Comparison of ENCODE assay signal across 25 cellular contexts in genomic region chr11:76592025-76592914, GRCh38.
A peak's percentile ranks its signal among the peaks of the same experiment; 100 is the strongest.
DNase-seq lines count a peak whose midpoint lies in the region; ATAC-seq, FAIRE-seq and TF ChIP-seq lines count a peak whose summit lies in the region.
"Had no signal": no experiment of that assay in that cellular context is flagged by ENCODE, and none has a peak within 500 bp of the region (broad histone marks: within the 10 kb centered on the region; RNA-seq: fewer than 3 reads in every experiment).

No MANE protein-coding gene starts in this region.

- FAIRE-seq in GM12891 (lab: Jason Lieb, UNC), result no peak
- FAIRE-seq: K562 had no signal

- peak overlapping the region in 1 of 2 donors; percentile 74 for H3K9ac ChIP-seq in colonic mucosa (ENCODE audit: low read depth in 2 of 2, low read length in 2 of 2)
- H3K9ac ChIP-seq: neural progenitor cell had no signal

- POLR2A ChIA-PET in CD8-positive, alpha-beta T cell (lab: Charles Lee), result no interaction called here

- H3K4me3 Mint-ChIP-seq in activated T-cell treated with anti-CD3 and anti-CD28 coated beads, Interleukin-2, amount 50 U/mL, for 72 hours, result no peak overlapping the region
- H3K4me3 Mint-ChIP-seq in stimulated activated naive B cell treated with anti-CD40 and anti-IgM and Interleukin-4, amounts not matched to agents 10 μg/mL and 1 μg/mL and 100 μg/mL, for 72 hours, result no peak overlapping the region
- no peak overlapping the region for H3K4me3 Mint-ChIP-seq in CD8-positive, alpha-beta T cell
- H3K4me3 Mint-ChIP-seq: activated T-helper 17 cell treated with anti-CD3 and anti-CD28 coated beads, Interleukin-2, amount 50 U/mL, for 72 hours; CD14-positive monocyte; neural progenitor cell; WTC11 had no signal

- peaks cover 29% of the 10 kb centered on the region for H3K4me1 ChIP-seq in colonic mucosa
- H3K4me1 ChIP-seq in CD8-positive, alpha-beta T cell (ENCODE audit: insufficient read depth, low read length), result no peaks in the 10 kb centered on the region
- H3K4me1 ChIP-seq: body of pancreas had no signal

- intact Hi-C loops in colonic mucosa (cut with DNase I), result no loop called here
- intact Hi-C loops in CD8-positive, alpha-beta T cell (cut with DNase I, micrococcal nuclease), result no loop called here

- no peaks in the 10 kb centered on the region for H3K9me3 ChIP-seq in colonic mucosa
- H3K9me3 ChIP-seq in CD8-positive, alpha-beta T cell (ENCODE audit: low read length), result no peaks in the 10 kb centered on the region
- H3K9me3 ChIP-seq: MG63, thoracic aorta had no signal

- no peaks in the 10 kb centered on the region for H3K36me3 ChIP-seq in colonic mucosa
- H3K36me3 ChIP-seq in CD8-positive, alpha-beta T cell (ENCODE audit: insufficient read depth, low read length), result no peaks in the 10 kb centered on the region
- H3K36me3 ChIP-seq: MG63, neural progenitor cell, thoracic aorta had no signal

- no peak overlapping the region for H3K27ac Mint-ChIP-seq in activated T-cell treated with anti-CD3 and anti-CD28 coated beads, Interleukin-2, amount 50 U/mL, for 72 hours
- peak overlapping the region; percentile 51 for H3K27ac Mint-ChIP-seq in stimulated activated naive B cell treated with anti-CD40 and anti-IgM and Interleukin-4, amounts not matched to agents 10 μg/mL and 1 μg/mL and 100 μg/mL, for 72 hours
- H3K27ac Mint-ChIP-seq in CD8-positive, alpha-beta T cell, result no peak overlapping the region
- H3K27ac Mint-ChIP-seq: CD14-positive monocyte, neural progenitor cell, progenitor cell of endocrine pancreas, WTC11 had no signal

- peaks cover 0 to 1% of the 10 kb centered on the region in 2 donors for H3K36me3 Mint-ChIP-seq in activated T-cell treated with anti-CD3 and anti-CD28 coated beads, Interleukin-2, amount 50 U/mL, for 72 hours (ENCODE audit: insufficient read depth in 2 of 2)
- H3K36me3 Mint-ChIP-seq in stimulated activated naive B cell treated with anti-CD40 and anti-IgM and Interleukin-4, amounts not matched to agents 10 μg/mL and 1 μg/mL and 100 μg/mL, for 72 hours, result no peaks in the 10 kb centered on the region
- no peaks in the 10 kb centered on the region for H3K36me3 Mint-ChIP-seq in CD8-positive, alpha-beta T cell
- H3K36me3 Mint-ChIP-seq: CD14-positive monocyte, neural progenitor cell, WTC11 had no signal

- CTCF ChIA-PET in CD8-positive, alpha-beta T cell (lab: Charles Lee), result no interaction called here

- H3K4me3 ChIP-seq in colonic mucosa, result peak overlapping the region; percentile 16
- no peak overlapping the region for H3K4me3 ChIP-seq in CD8-positive, alpha-beta T cell (ENCODE audit: low read depth, low read length)
- H3K4me3 ChIP-seq: body of pancreas, K562, MG63, neural progenitor cell, skin epidermis, thoracic aorta had no signal

- H3K27me3 Mint-ChIP-seq in activated T-cell treated with anti-CD3 and anti-CD28 coated beads, Interleukin-2, amount 50 U/mL, for 72 hours (ENCODE audit: low read depth), result no peaks in the 10 kb centered on the region
- peaks cover 0 to 6% of the 10 kb centered on the region in 2 donors for H3K27me3 Mint-ChIP-seq in stimulated activated naive B cell treated with anti-CD40 and anti-IgM and Interleukin-4, amounts not matched to agents 10 μg/mL and 1 μg/mL and 100 μg/mL, for 72 hours
- no peaks in the 10 kb centered on the region for H3K27me3 Mint-ChIP-seq in CD8-positive, alpha-beta T cell (ENCODE audit: low read depth)
- H3K27me3 Mint-ChIP-seq: activated T-helper 17 cell treated with anti-CD3 and anti-CD28 coated beads, Interleukin-2, amount 50 U/mL, for 72 hours; progenitor cell of endocrine pancreas had no signal

- TF ChIP-seq CTCF in colonic mucosa (IDR thresholded peaks at IDR 0.05), result no peak
- no peak for TF ChIP-seq CTCF in CD8-positive, alpha-beta T cell (IDR thresholded peaks at IDR 0.05)

- peak in 1 of 2 donors; percentile 14 for DNase-seq in activated T-cell treated with anti-CD3 and anti-CD28 coated beads, Interleukin-2, amount 50 U/mL, for 72 hours
- DNase-seq in activated T-cell treated with anti-CD3 and anti-CD28 coated beads, Interleukin-2, amount 50 U/mL, for 48 hours, result no peak
- peak; percentile 46 for DNase-seq in NCI-H510A treated with DMSO at 0.1 percent for 48 hours (lab: John Stamatoyannopoulos, UW)
- DNase-seq in colonic mucosa, result peak; percentile 68
- DNase-seq in stimulated activated naive B cell treated with anti-CD40 and anti-IgM and Interleukin-4, amounts not matched to agents 10 μg/mL and 1 μg/mL and 100 μg/mL, for 72 hours, result no peak
- DNase-seq in CD8-positive, alpha-beta T cell, result no peak
- DNase-seq in GM12891 (ENCODE audit: insufficient read length, low spot score), result no peak
- DNase-seq in NCI-H1436 (lab: John Stamatoyannopoulos, UW), result no peak
- DNase-seq: body of pancreas; DMS153; effector CD4-positive, alpha-beta T cell; foreskin fibroblast; GDM1; MG63; NCI-H1694 treated with DMSO at 0.1 percent for 48 hours; NCI-H226; stimulated activated naive CD4-positive, alpha-beta T cell had no signal

- H3K9me3 Mint-ChIP-seq in activated T-cell treated with anti-CD3 and anti-CD28 coated beads, Interleukin-2, amount 50 U/mL, for 72 hours, result no peaks in the 10 kb centered on the region
- peaks cover 0 to 4% of the 10 kb centered on the region in 2 donors for H3K9me3 Mint-ChIP-seq in stimulated activated naive B cell treated with anti-CD40 and anti-IgM and Interleukin-4, amounts not matched to agents 10 μg/mL and 1 μg/mL and 100 μg/mL, for 72 hours
- no peaks in the 10 kb centered on the region for H3K9me3 Mint-ChIP-seq in CD8-positive, alpha-beta T cell
- H3K9me3 Mint-ChIP-seq: CD14-positive monocyte, neural progenitor cell, WTC11 had no signal

- no peaks in the 10 kb centered on the region for H3K27me3 ChIP-seq in colonic mucosa
- no peaks in the 10 kb centered on the region for H3K27me3 ChIP-seq in CD8-positive, alpha-beta T cell (ENCODE audit: insufficient read depth, low read length)
- H3K27me3 ChIP-seq: body of pancreas, MG63, neural progenitor cell had no signal

- peak; percentile 18 to 26 for ATAC-seq in activated T-cell treated with anti-CD3 and anti-CD28 coated beads, Interleukin-2, amount 50 U/mL, for 72 hours (replicated peaks in 1 of 2)
- ATAC-seq in stimulated activated naive B cell treated with anti-CD40 and anti-IgM and Interleukin-4, amounts not matched to agents 10 μg/mL and 1 μg/mL and 100 μg/mL, for 72 hours (replicated peaks), result no peak
- ATAC-seq in CD8-positive, alpha-beta T cell, result no peak
- ATAC-seq: activated T-helper 17 cell treated with anti-CD3 and anti-CD28 coated beads, Interleukin-2, amount 50 U/mL, for 72 hours; body of pancreas; K562; WTC11 had no signal

- no peak for TF ChIP-seq POLR2A in GM12891 (IDR thresholded peaks at IDR 0.05; ENCODE audit: low read depth, low read length)

- H3K27ac ChIP-seq in colonic mucosa, result peak overlapping the region; percentile 77
- H3K27ac ChIP-seq in CD8-positive, alpha-beta T cell (ENCODE audit: low read depth, low read length), result no peak overlapping the region
- H3K27ac ChIP-seq: body of pancreas, neural progenitor cell, thoracic aorta had no signal

- peaks cover 58% of the 10 kb centered on the region for H3K4me1 Mint-ChIP-seq in activated T-cell treated with anti-CD3 and anti-CD28 coated beads, Interleukin-2, amount 50 U/mL, for 72 hours (ENCODE audit: low read depth)
- H3K4me1 Mint-ChIP-seq in stimulated activated naive B cell treated with anti-CD40 and anti-IgM and Interleukin-4, amounts not matched to agents 10 μg/mL and 1 μg/mL and 100 μg/mL, for 72 hours, result peaks cover 40 to 77% of the 10 kb centered on the region in 2 donors
- H3K4me1 Mint-ChIP-seq in CD8-positive, alpha-beta T cell (ENCODE audit: low read depth), result peaks cover 2% of the 10 kb centered on the region

TF ChIP-seq in GM12891, 5 proteins besides CTCF, POLR2A, EP300 and RAD21:
- TF ChIP-seq PAX5 (IDR thresholded peaks at IDR 0.05; ENCODE audit: insufficient read depth, low read length, severe bottlenecking) (no peak), TAF1 (IDR thresholded peaks at IDR 0.05; ENCODE audit: low read depth, low read length) (no peak), POLR2AphosphoS5 (IDR thresholded peaks at IDR 0.05; ENCODE audit: low read depth, low read length) (no peak), SPI1 (IDR thresholded peaks at IDR 0.05; ENCODE audit: low read depth, low read length) (no peak), POU2F2 (IDR thresholded peaks at IDR 0.05; ENCODE audit: low read depth, low read length) (no peak)

Comparison
In these comparisons a context has a peak if more than half of its experiments do, and no peak if none do; other contexts are left out.
1. ATAC-seq: peak in activated T-cell treated with anti-CD3 and anti-CD28 coated beads, Interleukin-2, amount 50 U/mL, for 72 hours (2 of 2); none in stimulated activated naive B cell treated with anti-CD40 and anti-IgM and Interleukin-4, amounts not matched to agents 10 μg/mL and 1 μg/mL and 100 μg/mL, for 72 hours (0 of 2) and CD8-positive, alpha-beta T cell (single experiment).
2. DNase-seq: peak in NCI-H510A treated with DMSO at 0.1 percent for 48 hours (single experiment) and colonic mucosa (single experiment); none in activated T-cell treated with anti-CD3 and anti-CD28 coated beads, Interleukin-2, amount 50 U/mL, for 48 hours (0 of 2), stimulated activated naive B cell treated with anti-CD40 and anti-IgM and Interleukin-4, amounts not matched to agents 10 μg/mL and 1 μg/mL and 100 μg/mL, for 72 hours (single experiment), CD8-positive, alpha-beta T cell (0 of 7), GM12891 (single experiment) and NCI-H1436 (single experiment).